In genomic region chr21:38741976-38742309, GRCh38 we compare ENCODE assay signal across 18 cellular contexts.
"Had no signal": no experiment of that assay in that cellular context is flagged by ENCODE, and none has a peak within 500 bp of the region (broad histone marks: within the 10 kb centered on the region; RNA-seq: fewer than 3 reads in every experiment).

No MANE protein-coding gene starts in this region.

- H3K36me3 ChIP-seq: cardiac muscle cell, left lung, neutrophil, sigmoid colon, stomach, thoracic aorta had no signal

- H2AFZ ChIP-seq: parathyroid adenoma had no signal

- H3K79me2 ChIP-seq: parathyroid adenoma had no signal

- H3K4me3 Mint-ChIP-seq: activated naive CD4-positive, alpha-beta T cell treated with anti-CD3 and anti-CD28 coated beads, Interleukin-2, amount 10 ng/mL, durations not matched to agents 7 days and 5 days; endodermal cell; naive thymus-derived CD8-positive, alpha-beta T cell had no signal

- H3K27ac Mint-ChIP-seq: endodermal cell, T-helper 17 cell had no signal

- H3K4me3 ChIP-seq: cardiac muscle cell, dorsolateral prefrontal cortex, left lung, sigmoid colon, stomach, thoracic aorta had no signal

- H3K9me3 Mint-ChIP-seq: naive thymus-derived CD8-positive, alpha-beta T cell had no signal

- H3K27me3 Mint-ChIP-seq: naive thymus-derived CD8-positive, alpha-beta T cell; T-helper 17 cell had no signal

- H3K9ac ChIP-seq: parathyroid adenoma had no signal

- H3K27me3 ChIP-seq: cardiac muscle cell, left lung, neutrophil, sigmoid colon, stomach had no signal

- DNase-seq: activated CD4-positive, alpha-beta T cell treated with anti-CD3 and anti-CD28 coated beads for 1 hour; activated CD4-positive, alpha-beta T cell treated with anti-CD3 and anti-CD28 coated beads, Interleukin-2, amount 50 U/mL, for 4 hours; activated naive CD4-positive, alpha-beta T cell treated with anti-CD3 and anti-CD28 coated beads, Interleukin-2, amount 10 ng/mL, durations not matched to agents 7 days and 5 days; activated T-cell treated with anti-CD3 and anti-CD28 coated beads for 4 hours; dorsolateral prefrontal cortex; endodermal cell; left lung; mammary epithelial cell; naive thymus-derived CD8-positive, alpha-beta T cell; sigmoid colon; stimulated activated CD4-positive, alpha-beta T cell treated with anti-CD3 and anti-CD28 coated beads, Interleukin-1b, Interleukin-23, amount 100 ng/mL, for 48 hours; stomach; T-helper 17 cell had no signal

- FAIRE-seq: keratinocyte had no signal

- H3K4me1 ChIP-seq: parathyroid adenoma, sigmoid colon, stomach had no signal

- H3K36me3 Mint-ChIP-seq: naive thymus-derived CD8-positive, alpha-beta T cell had no signal

- ATAC-seq: left lung; naive thymus-derived CD8-positive, alpha-beta T cell; T-helper 17 cell had no signal

- H3K4me1 Mint-ChIP-seq: endodermal cell had no signal

- H3K9me3 ChIP-seq: left lung, neutrophil, sigmoid colon, stomach, thoracic aorta had no signal

- H3K27ac ChIP-seq: cardiac muscle cell, dorsolateral prefrontal cortex, left lung, neutrophil, parathyroid adenoma, sigmoid colon, thoracic aorta had no signal
